In genomic region chr12:65695077-65695865, GRCh38 we compare ENCODE assay signal across 1 cellular context.
TF ChIP-seq lines count a peak whose summit lies in the region.

No MANE protein-coding gene starts in this region.

TF ChIP-seq in WTC11, 78 proteins besides CTCF, POLR2A, EP300 and RAD21 (continued from another document):
- no peak for TF ChIP-seq PRRX2 (CRISPR knock-in tag; IDR thresholded peaks at IDR 0.05)
